In the genomic region with DNA sequence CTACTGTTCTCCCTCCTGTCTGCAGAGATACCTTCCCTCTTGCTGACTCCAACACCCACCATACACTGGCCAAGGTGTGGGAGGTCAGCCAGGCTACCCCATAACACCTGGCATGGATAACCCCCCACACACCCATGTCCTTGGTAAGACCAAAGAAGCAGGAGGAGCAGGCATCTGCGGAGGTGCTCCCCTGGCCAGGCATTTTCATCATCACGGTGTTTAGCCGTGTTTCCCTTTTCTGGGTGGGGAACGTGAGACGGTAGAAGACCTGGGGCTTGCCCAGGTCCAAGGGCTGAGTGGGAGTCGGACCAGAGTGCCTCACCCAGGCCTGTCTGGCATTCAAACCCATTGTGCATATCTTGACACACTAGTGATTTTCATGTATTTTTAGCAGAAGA, we compare ENCODE assay signal across 12 cellular contexts.
DNase-seq lines count a peak whose midpoint lies in the region; FAIRE-seq and TF ChIP-seq lines count a peak whose summit lies in the region.
"Had no signal": no experiment of that assay in that cellular context is flagged by ENCODE, and none has a peak within 500 bp of the region (broad histone marks: within the 10 kb centered on the region; RNA-seq: fewer than 3 reads in every experiment).

No MANE protein-coding gene starts in this region.

- no peaks in the 10 kb centered on the region for H3K9me3 ChIP-seq in WERI-Rb-1 (ENCODE audit: severe bottlenecking)
- H3K9me3 ChIP-seq in kidney (ENCODE audit: control insufficient read depth in 1 of 2, low read length in 2 of 2) = no peaks in the 10 kb centered on the region
- H3K9me3 ChIP-seq in transverse colon = no peaks in the 10 kb centered on the region
- H3K9me3 ChIP-seq: esophagus squamous epithelium, upper lobe of left lung had no signal

- FAIRE-seq in kidney (lab: Jason Lieb, UNC) (no peak), D721Med (lab: Jason Lieb, UNC) (no peak)

- TF ChIP-seq CTCF in WERI-Rb-1 (IDR thresholded peaks at IDR 0.05; ENCODE audit: low read depth, low read length) (no peak), kidney (IDR thresholded peaks at IDR 0.05; ENCODE audit: borderline replicate concordance, extremely low read depth, insufficient read depth) (no peak), transverse colon (IDR thresholded peaks at IDR 0.05) (no peak), D721Med (IDR thresholded peaks at IDR 0.05; ENCODE audit: insufficient read depth, missing control alignments) (no peak), GM13977 (IDR thresholded peaks at IDR 0.05; ENCODE audit: extremely low read depth, insufficient read depth, missing control alignments) (no peak)

- peaks cover 22 to 28% of the 10 kb centered on the region in 2 donors for H3K4me1 ChIP-seq in kidney (ENCODE audit: control insufficient read depth in 1 of 2, insufficient read depth in 1 of 2, low read depth in 1 of 2, low read length in 2 of 2)
- peaks cover 6 to 22% (median 18%) of the 10 kb centered on the region in 4 donors for H3K4me1 ChIP-seq in transverse colon

- no peak overlapping the region for H3K9ac ChIP-seq in kidney (ENCODE audit: low read length in 2 of 2)

- H3K27me3 ChIP-seq in WERI-Rb-1 (ENCODE audit: insufficient read depth, low read depth, severe bottlenecking) (no peaks in the 10 kb centered on the region), transverse colon (no peaks in the 10 kb centered on the region)
- H3K27me3 ChIP-seq: esophagus squamous epithelium, upper lobe of left lung had no signal

- intact Hi-C loops in kidney (cut with DNase I) (no loop called here), transverse colon (cut with DNase I; ENCODE audit: low total_unique reads) (no loop called here)

- TF ChIP-seq POLR2A in transverse colon (IDR thresholded peaks at IDR 0.05) = no peak

- TF ChIP-seq EP300 in transverse colon (IDR thresholded peaks at IDR 0.05; ENCODE audit: low read depth) = no peak

- WGBS in transverse colon (ENCODE audit: low coverage in 1 of 2), 2 donors = 95% methylated on average over 6 of the region's 6 CpGs; no CpG with 5 or more reads in 1 of the 2 donors

- H3K27ac ChIP-seq in WERI-Rb-1 (no peak overlapping the region), kidney (ENCODE audit: low read depth in 2 of 2, low read length in 2 of 2) (peak overlapping the region; percentile 5 to 60), transverse colon (no peak overlapping the region)
- H3K27ac ChIP-seq: upper lobe of left lung had no signal

- DNase-seq in activated effector memory CD4-positive, alpha-beta T cell treated with anti-CD3 and anti-CD28 coated beads, Interleukin-2, amount 50 U/mL, for 16 hours = peak; percentile 47
- DNase-seq in activated effector memory CD4-positive, alpha-beta T cell treated with Interleukin-2 at 50 U/mL for 16 hours = no peak
- DNase-seq in WERI-Rb-1 = peak; percentile 4
- DNase-seq in kidney = peak; percentile 46
- DNase-seq in transverse colon = peak; percentile 4
- DNase-seq in D721Med (ENCODE audit: insufficient read length, low spot score) = no peak
- no peak for DNase-seq in NCI-H128 (lab: John Stamatoyannopoulos, UW; ENCODE audit: unreplicated experiment)
- DNase-seq in GM13977 (ENCODE audit: low spot score) = no peak
- DNase-seq: DND-41, esophagus squamous epithelium, NCI-H69 had no signal

- H3K36me3 ChIP-seq in WERI-Rb-1 (peaks cover 24% of the 10 kb centered on the region), kidney (ENCODE audit: control insufficient read depth in 1 of 2, insufficient read depth in 2 of 2, low read length in 2 of 2) (no peaks in the 10 kb centered on the region), transverse colon (no peaks in the 10 kb centered on the region)

- H3K4me3 ChIP-seq in WERI-Rb-1 (ENCODE audit: low read depth, low read length) (no peak overlapping the region), kidney (ENCODE audit: low read length in 2 of 2) (no peak overlapping the region), transverse colon (no peak overlapping the region)
- H3K4me3 ChIP-seq: esophagus squamous epithelium, upper lobe of left lung had no signal

- in situ Hi-C loops in transverse colon (cut with MboI; ENCODE audit: low pct_ligation_motif_present in 1 of 4, low pct_unique_long_range_greater_than_20kb in 1 of 4, low sequenced_read_pairs in 3 of 4) = no loop called here
- in situ Hi-C loops in GM13977 (cut with MboI; ENCODE audit: low pct_unique_long_range_greater_than_20kb, low sequenced_read_pairs, unreplicated experiment) = no loop called here

Comparison
In these comparisons a context has a peak if more than half of its experiments do, and no peak if none do; other contexts are left out.
1. DNase-seq: peak in activated effector memory CD4-positive, alpha-beta T cell treated with anti-CD3 and anti-CD28 coated beads, Interleukin-2, amount 50 U/mL, for 16 hours (single experiment), WERI-Rb-1 (single experiment), kidney (single experiment) and transverse colon (single experiment); none in activated effector memory CD4-positive, alpha-beta T cell treated with Interleukin-2 at 50 U/mL for 16 hours (single experiment), D721Med (single experiment), NCI-H128 (single experiment) and GM13977 (single experiment).
2. H3K27ac ChIP-seq: peak in kidney (2 of 2); none in WERI-Rb-1 (single experiment) and transverse colon (0 of 4).